ENCODE assay signal across 9 cellular contexts in genomic region chr11:66118847-66119246, GRCh38. TPM values are rescaled to one million over a fixed set of nuclear protein-coding genes. Genes with fewer than 3 reads are reported as not detected.
DNase-seq lines count a peak whose midpoint lies in the region; ATAC-seq and TF ChIP-seq lines count a peak whose summit lies in the region.
"Had no signal": no experiment of that assay in that cellular context is flagged by ENCODE, and none has a peak within 500 bp of the region (broad histone marks: within the 10 kb centered on the region; RNA-seq: fewer than 3 reads in every experiment).

No MANE protein-coding gene starts in this region.

- no peaks in the 10 kb centered on the region for H3K9me2 ChIP-seq in MM.1S (replicated peaks; ENCODE audit: insufficient read depth, low read length)

- no peaks in the 10 kb centered on the region; the same call in 1 of the 2 replicates for H4K20me1 ChIP-seq in MM.1S (ENCODE audit: insufficient read depth, low read length)

- H3K9ac ChIP-seq in skeletal muscle satellite cell (ENCODE audit: low read depth, low read length) = peak overlapping the region; percentile 74
- no peak overlapping the region for H3K9ac ChIP-seq in MM.1S (ENCODE audit: low read length)

- H3K36me3 Mint-ChIP-seq in T-helper 2 cell treated with Interferon-gamma antibody and Interleukin-4, amounts not matched to agents 5 μg/mL and 100 μg/mL, for 36 hours (ENCODE audit: low read depth) = peaks cover 3% of the 10 kb centered on the region

- H3K4me3 Mint-ChIP-seq in T-helper 2 cell treated with Interferon-gamma antibody and Interleukin-4, amounts not matched to agents 5 μg/mL and 100 μg/mL, for 36 hours = peak overlapping the region; percentile 53

- intact Hi-C loops in heart right ventricle (cut with DNase I) = loop anchor here in 1 of 10 donors (5.0 kb wide), 1 partner anchor 47 kb away; the partner anchor contains the start of gene PACS1

- H3K4me3 ChIP-seq in heart right ventricle (no peak overlapping the region), skeletal muscle satellite cell (ENCODE audit: low read length) (peak overlapping the region; percentile 17), MM.1S (ENCODE audit: low read length) (no peak overlapping the region)

- H2AFZ ChIP-seq in MM.1S (ENCODE audit: low read length) = no peak overlapping the region

- 37 to 53% methylated on average over 3 of the region's 3 CpGs for WGBS in heart right ventricle, 2 donors

- peaks cover 12% of the 10 kb centered on the region for H3F3A ChIP-seq in MM.1S (ENCODE audit: insufficient read depth, low read length)

- H3K27me3 ChIP-seq in heart right ventricle = no peaks in the 10 kb centered on the region
- H3K27me3 ChIP-seq in skeletal muscle satellite cell (ENCODE audit: control insufficient read depth, insufficient read depth, low read length) = no peaks in the 10 kb centered on the region
- no peaks in the 10 kb centered on the region for H3K27me3 ChIP-seq in MM.1S (replicated peaks; ENCODE audit: insufficient read depth, low read length)

- peak overlapping the region; percentile 24 for H3K27ac Mint-ChIP-seq in T-helper 2 cell treated with Interferon-gamma antibody and Interleukin-4, amounts not matched to agents 5 μg/mL and 100 μg/mL, for 36 hours

- H3K27ac ChIP-seq in VCaP = peak overlapping the region; percentile 6; the same call in 1 of the 2 replicates
- H3K27ac ChIP-seq in heart right ventricle = peak overlapping the region in 9 of 10 donors; percentile 58 to 84 (median 76)
- H3K27ac ChIP-seq in MM.1S (ENCODE audit: low read length) = no peak overlapping the region

- no peaks in the 10 kb centered on the region for H3K27me3 Mint-ChIP-seq in T-helper 2 cell treated with Interferon-gamma antibody and Interleukin-4, amounts not matched to agents 5 μg/mL and 100 μg/mL, for 36 hours (ENCODE audit: low read depth)

- DNase-seq in T-helper 2 cell treated with Interferon-gamma antibody and Interleukin-4, amounts not matched to agents 5 μg/mL and 100 μg/mL, for 36 hours (ENCODE audit: low spot score) = no peak
- no peak for DNase-seq in T-helper 2 cell
- no peak for DNase-seq in heart right ventricle
- no peak for DNase-seq in occipital lobe (lab: John Stamatoyannopoulos, UW)
- no peak for DNase-seq in MM.1S
- DNase-seq: 8988T had no signal

- H3K4me1 ChIP-seq in heart right ventricle = peaks cover 0 to 71% (median 44%) of the 10 kb centered on the region in 9 donors
- H3K4me1 ChIP-seq in skeletal muscle satellite cell (ENCODE audit: control insufficient read depth, insufficient read depth, low read length) = peaks cover 59% of the 10 kb centered on the region
- H3K4me1 ChIP-seq in MM.1S (ENCODE audit: low read length) = peaks cover 8% of the 10 kb centered on the region

- peaks cover 0 to 10% (median 0%) of the 10 kb centered on the region in 11 donors for H3K9me3 ChIP-seq in heart right ventricle
- H3K9me3 ChIP-seq in skeletal muscle satellite cell (replicated peaks; ENCODE audit: low read length) = no peaks in the 10 kb centered on the region
- H3K9me3 ChIP-seq in MM.1S (replicated peaks; ENCODE audit: insufficient read depth, low read length) = no peaks in the 10 kb centered on the region

- H3K4me1 Mint-ChIP-seq in T-helper 2 cell treated with Interferon-gamma antibody and Interleukin-4, amounts not matched to agents 5 μg/mL and 100 μg/mL, for 36 hours (ENCODE audit: low read depth) = peaks cover 65% of the 10 kb centered on the region

- no peaks in the 10 kb centered on the region for H3K36me3 ChIP-seq in heart right ventricle
- no peaks in the 10 kb centered on the region for H3K36me3 ChIP-seq in skeletal muscle satellite cell (ENCODE audit: insufficient read depth, low read length)
- H3K36me3 ChIP-seq in MM.1S (replicated peaks; ENCODE audit: insufficient read depth, low read length) = no peaks in the 10 kb centered on the region

- H3K4me2 ChIP-seq in skeletal muscle satellite cell (ENCODE audit: low read length) (peak overlapping the region; percentile 51), MM.1S (ENCODE audit: low read depth, low read length) (no peak overlapping the region)

- ATAC-seq in heart right ventricle = peak in 4 of 8 donors; percentile 47 to 58 (median 50)
- no peak for ATAC-seq in HG02610 (IDR thresholded peaks at IDR 0.05; ENCODE audit: unreplicated experiment)

- no peak for TF ChIP-seq CTCF in VCaP (conservative IDR thresholded peaks at IDR 0.05)
- TF ChIP-seq CTCF in heart right ventricle (IDR thresholded peaks at IDR 0.05) = no peak
- TF ChIP-seq CTCF in MM.1S (IDR thresholded peaks at IDR 0.05; ENCODE audit: low read length) = no peak

- no peaks in the 10 kb centered on the region for H3K9me3 Mint-ChIP-seq in T-helper 2 cell treated with Interferon-gamma antibody and Interleukin-4, amounts not matched to agents 5 μg/mL and 100 μg/mL, for 36 hours

- peaks cover 10% of the 10 kb centered on the region for H3K79me2 ChIP-seq in MM.1S (ENCODE audit: low read length)

RNA-seq across cellular contexts. Expression of gene PACS1, which starts 48.8 kb away (rescaled TPM):
- total RNA-seq in heart right ventricle (100 to 1,000 TPM in 4 of 10 donors, 10 to 100 TPM in 6; 50.0 to 121 (median 81.9) TPM), occipital lobe (34.5 TPM)
- polyA plus RNA-seq in heart right ventricle = 10 to 100 TPM; 24.1 to 28.2 TPM
- 16.4 and 17.0 TPM in 2 replicates for total RNA-seq in skeletal muscle satellite cell (2012; rRNA removed)
